In the genomic region with DNA sequence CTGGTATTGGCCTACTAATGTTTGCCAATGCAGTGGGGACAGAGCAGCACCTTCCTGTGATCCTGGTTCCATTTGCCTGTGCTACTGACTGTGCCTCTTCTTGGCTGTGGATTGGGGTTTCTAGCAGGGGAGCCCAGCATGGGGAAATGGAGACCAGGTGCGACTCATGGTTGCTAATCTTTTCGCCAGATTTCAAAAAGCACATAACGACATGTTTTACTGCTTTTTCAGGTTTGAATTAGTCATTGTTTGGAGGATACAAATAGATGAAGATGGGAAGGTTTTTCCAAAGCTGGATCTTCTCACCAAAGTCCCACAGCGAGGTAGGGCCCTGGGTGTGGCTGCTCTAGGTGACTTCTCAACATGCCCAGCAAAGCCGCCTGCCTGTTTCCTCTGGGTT, we compare ENCODE assay signal across 12 cellular contexts.
"Had no signal": no experiment of that assay in that cellular context is flagged by ENCODE, and none has a peak within 500 bp of the region (broad histone marks: within the 10 kb centered on the region; RNA-seq: fewer than 3 reads in every experiment).

No MANE protein-coding gene starts in this region.

- H3K4me3 Mint-ChIP-seq: dendritic cell treated with granulocyte-macrophage colony-stimulating factor and Interleukin-4, amounts not matched to agents 40 ng/mL and 50 ng/mL, for 4 days; stimulated activated memory B cell treated with anti-CD40 and anti-IgM and Interleukin-4, amounts not matched to agents 10 μg/mL and 1 μg/mL and 100 μg/mL, for 72 hours had no signal

- ATAC-seq: stimulated activated memory B cell treated with anti-CD40 and anti-IgM and Interleukin-4, amounts not matched to agents 10 μg/mL and 1 μg/mL and 100 μg/mL, for 72 hours; upper lobe of right lung had no signal

- H3K9me3 ChIP-seq: gastrocnemius medialis, SJCRH30, upper lobe of right lung had no signal

- H3K27ac Mint-ChIP-seq: dendritic cell treated with granulocyte-macrophage colony-stimulating factor and Interleukin-4, amounts not matched to agents 40 ng/mL and 50 ng/mL, for 4 days; stimulated activated memory B cell treated with anti-CD40 and anti-IgM and Interleukin-4, amounts not matched to agents 10 μg/mL and 1 μg/mL and 100 μg/mL, for 72 hours had no signal

- H3K4me1 Mint-ChIP-seq: stimulated activated memory B cell treated with anti-CD40 and anti-IgM and Interleukin-4, amounts not matched to agents 10 μg/mL and 1 μg/mL and 100 μg/mL, for 72 hours had no signal

- H3K27me3 ChIP-seq: gastrocnemius medialis, SJCRH30, upper lobe of right lung had no signal

- H3K27me3 Mint-ChIP-seq: dendritic cell treated with granulocyte-macrophage colony-stimulating factor and Interleukin-4, amounts not matched to agents 40 ng/mL and 50 ng/mL, for 4 days; stimulated activated memory B cell treated with anti-CD40 and anti-IgM and Interleukin-4, amounts not matched to agents 10 μg/mL and 1 μg/mL and 100 μg/mL, for 72 hours had no signal

- DNase-seq: activated CD4-positive, alpha-beta T cell treated with anti-CD3 and anti-CD28 coated beads for 1 hour; activated CD4-positive, alpha-beta T cell treated with anti-CD3 and anti-CD28 coated beads, Interleukin-2, amount 50 U/mL, for 48 hours; central memory CD4-positive, alpha-beta T cell; gastrocnemius medialis; left ventricle myocardium superior; mesenchymal stem cell; retina; SJCRH30; small intestine; upper lobe of right lung had no signal

- H3K9me3 Mint-ChIP-seq: dendritic cell treated with granulocyte-macrophage colony-stimulating factor and Interleukin-4, amounts not matched to agents 40 ng/mL and 50 ng/mL, for 4 days; stimulated activated memory B cell treated with anti-CD40 and anti-IgM and Interleukin-4, amounts not matched to agents 10 μg/mL and 1 μg/mL and 100 μg/mL, for 72 hours had no signal

- H3K4me3 ChIP-seq: gastrocnemius medialis, SJCRH30, upper lobe of right lung had no signal
